In the genomic region with DNA sequence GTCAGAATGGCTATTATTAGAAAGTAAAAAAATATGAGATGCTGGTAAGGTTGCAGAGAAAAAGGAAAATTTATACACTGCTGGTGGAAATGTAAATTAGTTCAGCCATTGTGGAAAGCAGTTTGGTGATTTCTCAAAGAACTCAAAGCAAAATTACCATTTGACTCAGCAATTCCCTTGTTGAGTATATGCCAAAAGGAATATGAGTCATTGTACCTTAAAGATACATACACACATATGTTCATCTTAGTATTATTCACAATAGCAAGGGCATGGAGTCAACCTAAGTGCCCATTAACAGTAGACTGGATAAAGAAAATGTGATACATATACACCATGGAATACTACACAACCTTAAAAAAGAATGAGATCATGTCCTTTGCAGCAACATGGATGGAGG, we compare ENCODE assay signal across 10 cellular contexts.
A peak's percentile ranks its signal among the peaks of the same experiment; 100 is the strongest.
DNase-seq lines count a peak whose midpoint lies in the region; ATAC-seq and TF ChIP-seq lines count a peak whose summit lies in the region.
"Had no signal": no experiment of that assay in that cellular context is flagged by ENCODE, and none has a peak within 500 bp of the region (broad histone marks: within the 10 kb centered on the region; RNA-seq: fewer than 3 reads in every experiment).

No MANE protein-coding gene starts in this region.

- DNase-seq in H4 (ENCODE audit: low spot score) (peak; percentile 26), ascending aorta (ENCODE audit: low spot score in 2 of 2) (no peak), DMS79 treated with DMSO at 0.1 percent for 48 hours (lab: John Stamatoyannopoulos, UW) (no peak)
- no peak for DNase-seq in activated CD4-positive, alpha-beta T cell treated with anti-CD3 and anti-CD28 coated beads for 1 hour
- DNase-seq: CD8-positive, alpha-beta T cell; ovary had no signal

- H3K4me3 ChIP-seq in ascending aorta = no peak overlapping the region
- H3K4me3 ChIP-seq: ovary had no signal

- intact Hi-C loops in ascending aorta (cut with DNase I) = no loop called here

- ATAC-seq in GM18511 (IDR thresholded peaks at IDR 0.05; ENCODE audit: unreplicated experiment) (peak; percentile 76), HG03520 (IDR thresholded peaks at IDR 0.05; ENCODE audit: unreplicated experiment) (peak; percentile 89), esophagus mucosa (peak; percentile 54), GM21367 (IDR thresholded peaks at IDR 0.05; ENCODE audit: unreplicated experiment) (no peak)
- ATAC-seq: CD8-positive, alpha-beta T cell had no signal

- no peaks in the 10 kb centered on the region for H3K9me3 ChIP-seq in ascending aorta
- H3K9me3 ChIP-seq: ovary had no signal

- no peak overlapping the region for H3K27ac ChIP-seq in ascending aorta
- H3K27ac ChIP-seq: ovary had no signal

- H3K27me3 ChIP-seq in ascending aorta = no peaks in the 10 kb centered on the region
- H3K27me3 ChIP-seq: ovary had no signal

- H3K36me3 ChIP-seq in ascending aorta = no peaks in the 10 kb centered on the region
- H3K36me3 ChIP-seq: ovary had no signal

- H3K4me1 ChIP-seq in ascending aorta = no peaks in the 10 kb centered on the region

- TF ChIP-seq CTCF in ascending aorta (IDR thresholded peaks at IDR 0.05) = no peak
